In the genomic region with DNA sequence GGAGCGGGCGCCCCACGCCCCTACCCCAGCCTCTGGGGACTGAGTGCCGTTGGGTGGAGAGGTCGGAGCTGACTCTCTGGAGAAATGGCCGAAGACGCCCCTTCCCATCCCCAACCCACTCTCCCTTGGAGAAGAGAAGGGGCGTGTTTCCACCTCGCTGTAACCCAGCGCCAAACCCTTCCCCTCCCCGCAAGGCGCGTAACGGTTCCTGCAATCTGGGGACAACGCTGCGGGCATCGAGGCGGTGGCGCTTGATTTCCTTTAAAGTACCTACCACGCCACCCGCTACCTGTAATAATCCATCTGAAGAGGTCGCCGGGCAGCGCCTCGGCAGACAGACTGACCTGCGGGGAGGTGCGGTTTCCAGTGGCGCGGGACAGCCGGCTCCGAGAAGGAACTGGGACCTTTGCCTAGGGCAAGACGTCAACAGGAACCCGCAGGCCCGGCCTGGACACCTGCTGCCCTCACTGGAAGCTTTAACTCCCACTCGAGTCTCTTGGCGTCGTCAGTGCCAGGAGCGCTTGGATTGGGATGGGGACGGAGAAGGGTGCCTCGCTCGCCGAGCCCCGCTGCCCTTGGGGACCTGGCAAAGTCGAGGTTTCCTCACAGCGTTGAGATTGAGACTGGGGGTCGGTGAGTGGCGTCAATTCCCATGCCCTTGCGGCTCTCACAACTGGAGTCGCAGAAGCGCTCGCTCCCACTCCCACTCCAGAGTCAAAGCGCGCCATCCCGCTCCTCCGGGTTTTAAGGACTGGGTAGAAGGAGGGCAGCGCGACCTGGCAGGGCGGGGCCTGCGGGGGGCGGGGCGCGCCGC, we compare ENCODE assay signal across 8 cellular contexts. TPM values are rescaled to one million over a fixed set of nuclear protein-coding genes. Genes with fewer than 3 reads are reported as not detected.
DNase-seq lines count a peak whose midpoint lies in the region; ATAC-seq and TF ChIP-seq lines count a peak whose summit lies in the region.

A gene (minus strand): TSS at position 716 of the 814 bp plus-strand sequence. CDS start 763 bp downstream, outside the sequence.

- no peaks in the 10 kb centered on the region for H3F3A ChIP-seq in DOHH2 (ENCODE audit: control insufficient read depth, insufficient read depth)

- H3K27ac ChIP-seq in DOHH2 (ENCODE audit: low read depth, low read length) (no peak within 1 kb of the TSS), left ventricle myocardium inferior (replicated peaks) (peak within 1 kb of the TSS; percentile 95)

- peaks cover 54% of the 10 kb centered on the region for H3K27me3 Mint-ChIP-seq in activated CD4-positive, alpha-beta memory T cell treated with anti-CD3 and anti-CD28 coated beads, Interleukin-2, amount 10 ng/mL, durations not matched to agents 7 days and 5 days

- ATAC-seq in HG02571 (IDR thresholded peaks at IDR 0.05; ENCODE audit: unreplicated experiment) = peak; percentile 2
- ATAC-seq in HG03196 (IDR thresholded peaks at IDR 0.05; ENCODE audit: unreplicated experiment) = no peak

- H3K36me3 ChIP-seq in DOHH2 (ENCODE audit: control insufficient read depth, low read length) (no peaks in the 10 kb centered on the region), left ventricle myocardium inferior (peaks cover 6% of the 10 kb centered on the region)

- H3K36me3 Mint-ChIP-seq in activated CD4-positive, alpha-beta memory T cell treated with anti-CD3 and anti-CD28 coated beads, Interleukin-2, amount 10 ng/mL, durations not matched to agents 7 days and 5 days (ENCODE audit: low read depth) = peaks cover 22% of the 10 kb centered on the region

- TF ChIP-seq CTCF in DOHH2 (IDR thresholded peaks at IDR 0.05; ENCODE audit: low read depth, low read length, poor library complexity, severe bottlenecking) (no peak), left ventricle myocardium inferior (IDR thresholded peaks at IDR 0.05; ENCODE audit: borderline replicate concordance) (no peak)

- peak within 1 kb of the TSS; percentile 79 for H3K27ac Mint-ChIP-seq in activated CD4-positive, alpha-beta memory T cell treated with anti-CD3 and anti-CD28 coated beads, Interleukin-2, amount 10 ng/mL, durations not matched to agents 7 days and 5 days

- H3K9me2 ChIP-seq in DOHH2 (replicated peaks; ENCODE audit: control insufficient read depth, low read length) = no peaks in the 10 kb centered on the region

- H3K27me3 ChIP-seq in DOHH2 (ENCODE audit: control insufficient read depth, low read length) = peaks cover 37% of the 10 kb centered on the region
- H3K27me3 ChIP-seq in left ventricle myocardium inferior (ENCODE audit: low read depth) = peaks cover 79% of the 10 kb centered on the region

- H4K20me1 ChIP-seq in DOHH2 (ENCODE audit: control insufficient read depth, insufficient read depth, low read depth, low read length) = no peaks in the 10 kb centered on the region

- H3K9me3 ChIP-seq in DOHH2 (ENCODE audit: control insufficient read depth, insufficient read depth, low read length) (no peaks in the 10 kb centered on the region), left ventricle myocardium inferior (replicated peaks) (no peaks in the 10 kb centered on the region)

- peaks cover 2% of the 10 kb centered on the region for H3K9me3 Mint-ChIP-seq in activated CD4-positive, alpha-beta memory T cell treated with anti-CD3 and anti-CD28 coated beads, Interleukin-2, amount 10 ng/mL, durations not matched to agents 7 days and 5 days

- H3K4me1 ChIP-seq in DOHH2 (ENCODE audit: control insufficient read depth, low read length) = peaks cover 17% of the 10 kb centered on the region
- peaks cover 75% of the 10 kb centered on the region for H3K4me1 ChIP-seq in left ventricle myocardium inferior

- no peaks in the 10 kb centered on the region for H3K79me2 ChIP-seq in DOHH2 (ENCODE audit: control insufficient read depth, low read length)

- CTCF ChIA-PET in activated CD4-positive, alpha-beta memory T cell treated with anti-CD3 and anti-CD28 coated beads, Interleukin-2, amount 10 ng/mL, durations not matched to agents 7 days and 5 days (lab: Charles Lee) = interaction anchor here (0.5 to 2.3 kb wide), 18 partner anchors 10 to 432 kb away, joined by 3 to 17 read pairs (median 4); no protein-coding TSS in a partner anchor

- intact Hi-C loops in left ventricle myocardium inferior (cut with micrococcal nuclease) = no loop called here

- no peak for DNase-seq in activated CD4-positive, alpha-beta memory T cell treated with anti-CD3 and anti-CD28 coated beads, Interleukin-2, amount 10 ng/mL, durations not matched to agents 7 days and 5 days
- DNase-seq in left ventricle myocardium inferior (peak; percentile 41), renal cortical epithelial cell (ENCODE audit: low read depth) (no peak), DMS153 (lab: John Stamatoyannopoulos, UW) (no peak), amygdala (lab: John Stamatoyannopoulos, UW) (no peak)

- peak within 1 kb of the TSS; percentile 74 for H3K4me3 ChIP-seq in DOHH2 (ENCODE audit: low read length)
- H3K4me3 ChIP-seq in left ventricle myocardium inferior = peak within 1 kb of the TSS; percentile 72

- POLR2A ChIA-PET in activated CD4-positive, alpha-beta memory T cell treated with anti-CD3 and anti-CD28 coated beads, Interleukin-2, amount 10 ng/mL, durations not matched to agents 7 days and 5 days (lab: Charles Lee) = interaction anchor here (0.6 to 2.1 kb wide), 12 partner anchors 20 to 879 kb away, joined by 3 to 14 read pairs (median 6); a partner anchor contains a TSS

- peak within 1 kb of the TSS; percentile 84 for H3K4me2 ChIP-seq in DOHH2 (ENCODE audit: low read length)

- H3K4me3 Mint-ChIP-seq in activated CD4-positive, alpha-beta memory T cell treated with anti-CD3 and anti-CD28 coated beads, Interleukin-2, amount 10 ng/mL, durations not matched to agents 7 days and 5 days = peak within 1 kb of the TSS; percentile 72

- H3K4me1 Mint-ChIP-seq in activated CD4-positive, alpha-beta memory T cell treated with anti-CD3 and anti-CD28 coated beads, Interleukin-2, amount 10 ng/mL, durations not matched to agents 7 days and 5 days = peaks cover 48% of the 10 kb centered on the region

RNA-seq across cellular contexts. Expression of the gene that starts here (rescaled TPM):
- total RNA-seq in activated CD4-positive, alpha-beta memory T cell treated with anti-CD3 and anti-CD28 coated beads, Interleukin-2, amount 10 ng/mL, durations not matched to agents 7 days and 5 days = 10 to 100 TPM; 17.1 to 19.4 TPM
- total RNA-seq in left ventricle myocardium inferior (17.7 TPM), renal cortical epithelial cell (18.9 and 422 TPM in 2 replicates)
